ENCODE assay signal across 32 cellular contexts in the genomic region with DNA sequence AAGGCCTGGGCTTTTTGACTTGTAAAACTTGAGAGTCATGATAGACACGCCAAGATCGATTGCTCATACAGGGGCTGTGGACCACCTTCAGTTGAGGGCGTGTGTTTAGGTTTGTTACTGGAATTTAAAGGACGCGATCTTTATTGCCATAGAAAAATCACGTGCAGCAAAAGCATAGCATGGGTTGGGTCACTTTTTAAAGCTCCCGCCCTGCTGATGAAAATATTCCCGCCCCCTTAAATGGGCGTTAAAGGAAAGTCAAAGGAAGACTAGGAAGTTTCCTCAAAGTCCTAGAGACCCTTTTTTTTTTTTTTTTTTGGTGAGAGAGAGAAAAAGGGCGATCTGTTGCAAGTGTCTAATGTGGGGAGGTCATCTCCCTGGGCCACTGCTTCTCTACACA. TPM values are rescaled to one million over a fixed set of nuclear protein-coding genes. Genes with fewer than 3 reads are reported as not detected.
"Had no signal": no experiment of that assay in that cellular context is flagged by ENCODE, and none has a peak within 500 bp of the region (broad histone marks: within the 10 kb centered on the region; RNA-seq: fewer than 3 reads in every experiment).

No MANE protein-coding gene starts in this region.

- H3K4me3 ChIP-seq: gastrocnemius medialis, left lung, lower lobe of right lung, mucosa of descending colon, ovary, smooth muscle cell, uterus had no signal

- H3K27ac ChIP-seq: brain microvascular endothelial cell, gastrocnemius medialis, left lung, lower lobe of right lung, ovary, uterus, VCaP had no signal

- H3K9me3 ChIP-seq: gastrocnemius medialis, left lung, lower lobe of right lung, mucosa of descending colon, ovary, uterus had no signal

- ATAC-seq: activated T-helper 17 cell treated with anti-CD3 and anti-CD28 coated beads, Interleukin-2, amount 50 U/mL, for 72 hours; effector memory CD8-positive, alpha-beta T cell; gastrocnemius medialis; left lung; lower lobe of right lung; mucosa of descending colon; natural killer cell treated with Interleukin-12 subunit alpha and Interleukin-12 subunit beta and Interleukin-15 and Interleukin-18, amount 100 ng/mL, for 72 hours; stimulated activated memory B cell treated with anti-CD40 and anti-IgM and Interleukin-4, amounts not matched to agents 10 μg/mL and 1 μg/mL and 100 μg/mL, for 72 hours; stimulated activated naive CD8-positive, alpha-beta T cell treated with anti-CD3 and anti-CD28 coated beads, Interleukin-15, amount 100 ng/mL, for 72 hours had no signal

- H3K36me3 ChIP-seq: brain microvascular endothelial cell, gastrocnemius medialis, left lung, lower lobe of right lung, ovary, uterus had no signal

- H3K4me1 ChIP-seq: gastrocnemius medialis, left lung, lower lobe of right lung had no signal

- H3K4me2 ChIP-seq: smooth muscle cell had no signal

- DNase-seq: activated CD4-positive, alpha-beta memory T cell treated with anti-CD3 and anti-CD28 coated beads, Interleukin-2, amount 10 ng/mL, durations not matched to agents 7 days and 5 days; activated CD4-positive, alpha-beta T cell treated with anti-CD3 and anti-CD28 coated beads, Interleukin-2, amount 10 ng/mL, durations not matched to agents 7 days and 5 days; activated CD4-positive, CD25-positive, alpha-beta regulatory T cell treated with anti-CD3 and anti-CD28 coated beads, Interleukin-2, amount 50 U/mL, for 72 hours; activated CD8-positive, alpha-beta memory T cell treated with anti-CD3 and anti-CD28 coated beads, Interleukin-2, amount 50 U/mL, for 48 hours; activated gamma-delta T cell treated with Interleukin-2 at 50 U/mL for 16 hours; activated naive CD4-positive, alpha-beta T cell treated with anti-CD3 and anti-CD28 coated beads, Interleukin-2, amount 50 U/mL, for 16 hours; activated T-cell treated with anti-CD3 and anti-CD28 coated beads, Interleukin-2, amount 50 U/mL, for 24 hours; amniotic stem cell; brain microvascular endothelial cell; caudate nucleus; cortex of kidney; effector memory CD8-positive, alpha-beta T cell; erythroblast; gastrocnemius medialis; glutamatergic neuron; kidney glomerular epithelial cell; left lung; lower lobe of right lung; mesenchymal stem cell; mucosa of descending colon; ovary; stimulated activated CD4-positive, alpha-beta T cell treated with anti-CD3 and anti-CD28 coated beads, Interleukin-1b, Interleukin-23, amount 100 ng/mL, for 48 hours; stimulated activated CD4-positive, alpha-beta T cell treated with anti-CD3 and anti-CD28 coated beads, Interleukin-4, amount 100 ng/mL, for 4 hours; stimulated activated CD8-positive, alpha-beta memory T cell treated with anti-CD3 and anti-CD28 coated beads, Interleukin-4, amount 100 ng/mL, for 48 hours; stimulated activated naive CD8-positive, alpha-beta T cell treated with anti-CD3 and anti-CD28 coated beads, Interleukin-15, amount 100 ng/mL, for 72 hours; substantia nigra; uterus had no signal

RNA-seq across cellular contexts. Expression of a gene that starts 23.1 kb away (rescaled TPM):
- total RNA-seq: activated CD4-positive, alpha-beta T cell treated with anti-CD3 and anti-CD28 coated beads, Interleukin-2, amount 10 ng/mL, durations not matched to agents 7 days and 5 days; gastrocnemius medialis had no signal
